23 cellular contexts compared by ENCODE assay signal in genomic region chr4:119081542-119081859, GRCh38. TPM values are rescaled to one million over a fixed set of nuclear protein-coding genes. Genes with fewer than 3 reads are reported as not detected.
"Had no signal": no experiment of that assay in that cellular context is flagged by ENCODE, and none has a peak within 500 bp of the region (broad histone marks: within the 10 kb centered on the region; RNA-seq: fewer than 3 reads in every experiment).

No MANE protein-coding gene starts in this region.

- H3K4me1 ChIP-seq: spleen had no signal

- DNase-seq: activated B cell treated with CpG ODN at 0.5 μM for 24 hours; activated CD4-positive, alpha-beta memory T cell treated with anti-CD3 and anti-CD28 coated beads for 36 hours; activated CD4-positive, alpha-beta T cell treated with anti-CD3 and anti-CD28 coated beads for 48 hours; activated effector memory CD4-positive, alpha-beta T cell treated with Interleukin-2 at 50 U/mL for 16 hours; activated naive CD4-positive, alpha-beta T cell treated with anti-CD3 and anti-CD28 coated beads for 36 hours; activated naive CD8-positive, alpha-beta T cell treated with anti-CD3 and anti-CD28 coated beads, Interleukin-2, amount 10 ng/mL, durations not matched to agents 7 days and 5 days; activated T-cell treated with anti-CD3 and anti-CD28 coated beads, Interleukin-2, amount 50 U/mL, for 72 hours; amniotic stem cell; effector CD4-positive, alpha-beta T cell; erythroblast; glutamatergic neuron; naive B cell; occipital lobe; spleen; stimulated activated CD4-positive, alpha-beta T cell treated with anti-CD3 and anti-CD28 coated beads, Interleukin-4, amount 100 ng/mL, for 24 hours; stimulated activated naive CD8-positive, alpha-beta T cell treated with anti-CD3 and anti-CD28 coated beads, Interleukin-15, Interleukin-2, amounts not matched to agents 100 U/mL and 50 U/mL, for 24 hours had no signal

- H3K27ac ChIP-seq: spleen had no signal

- FAIRE-seq: bronchial epithelial cell, endometrium, islet of Langerhans had no signal

- H3K36me3 ChIP-seq: spleen had no signal

- H3K27me3 ChIP-seq: spleen had no signal

- H3K4me3 ChIP-seq: spleen had no signal

- ATAC-seq: activated T-cell treated with anti-CD3 and anti-CD28 coated beads, Interleukin-2, amount 50 U/mL, for 72 hours; stimulated activated naive CD8-positive, alpha-beta T cell treated with anti-CD3 and anti-CD28 coated beads, Interleukin-15, Interleukin-2, amounts not matched to agents 100 U/mL and 50 U/mL, for 24 hours had no signal

RNA-seq across cellular contexts. Expression of gene MYOZ2, which starts 54.1 kb away (rescaled TPM):
- total RNA-seq: activated B cell treated with CpG ODN at 0.5 μM for 24 hours; activated CD4-positive, alpha-beta memory T cell treated with anti-CD3 and anti-CD28 coated beads for 36 hours; activated naive CD4-positive, alpha-beta T cell treated with anti-CD3 and anti-CD28 coated beads for 36 hours; activated naive CD8-positive, alpha-beta T cell treated with anti-CD3 and anti-CD28 coated beads, Interleukin-2, amount 10 ng/mL, durations not matched to agents 7 days and 5 days; activated T-cell treated with anti-CD3 and anti-CD28 coated beads, Interleukin-2, amount 50 U/mL, for 72 hours; bronchial epithelial cell; cerebellum; lower leg skin; mononuclear cell had no signal
- polyA plus RNA-seq: neural cell had no signal
